Comparison of ENCODE assay signal across 9 cellular contexts in the genomic region with DNA sequence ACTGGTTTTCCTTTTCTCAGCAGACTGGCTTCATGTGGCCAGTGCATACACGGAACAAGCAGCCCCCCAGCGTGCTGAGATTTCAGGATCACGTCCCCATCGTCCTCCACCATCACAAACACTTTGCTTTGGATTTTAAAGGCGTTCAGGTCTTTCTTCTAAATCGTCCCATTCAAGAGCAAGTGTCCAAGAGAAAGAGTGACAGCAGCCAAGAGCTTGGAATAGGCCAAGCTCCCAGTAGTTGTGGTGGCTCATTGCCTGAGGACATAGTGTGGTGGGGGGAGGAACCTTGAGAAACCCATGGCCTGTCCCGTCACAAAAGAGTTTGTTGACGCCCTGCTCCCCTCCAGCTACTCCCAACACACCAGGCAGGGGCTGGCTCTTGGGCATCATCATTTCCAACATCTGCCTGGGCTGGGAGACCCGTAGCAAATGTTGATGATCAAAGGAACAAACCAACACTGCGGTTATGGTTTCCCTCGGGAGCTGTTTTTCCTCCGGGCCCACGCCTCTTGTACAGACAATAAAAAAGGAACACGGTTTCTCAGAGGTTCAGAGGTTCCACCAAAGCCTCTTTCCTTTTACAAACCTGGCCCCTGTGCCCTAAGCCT. TPM values are rescaled to one million over a fixed set of nuclear protein-coding genes. Genes with fewer than 3 reads are reported as not detected.
DNase-seq lines count a peak whose midpoint lies in the region; TF ChIP-seq lines count a peak whose summit lies in the region.
"Had no signal": no experiment of that assay in that cellular context is flagged by ENCODE, and none has a peak within 500 bp of the region (broad histone marks: within the 10 kb centered on the region; RNA-seq: fewer than 3 reads in every experiment).

No MANE protein-coding gene starts in this region.

- no peaks in the 10 kb centered on the region for H3K79me2 ChIP-seq in neural progenitor cell (ENCODE audit: low read depth)

- no peaks in the 10 kb centered on the region for H3K27me3 ChIP-seq in BLaER1
- peaks cover 14% of the 10 kb centered on the region for H3K27me3 ChIP-seq in neural progenitor cell

- H3K9ac ChIP-seq in BLaER1 = peak overlapping the region; percentile 69; the same call in 1 of the 2 replicates
- no peak overlapping the region for H3K9ac ChIP-seq in neural progenitor cell

- peak overlapping the region; percentile 90 for H3K27ac Mint-ChIP-seq in neural progenitor cell

- peaks cover 59% of the 10 kb centered on the region for H3K4me1 ChIP-seq in BLaER1
- H3K4me1 ChIP-seq in neural progenitor cell = peaks cover 7% of the 10 kb centered on the region

- H3K4me3 ChIP-seq in BLaER1 (peak overlapping the region; percentile 61), neural progenitor cell (no peak overlapping the region)

- no peaks in the 10 kb centered on the region for H3K9me3 Mint-ChIP-seq in neural progenitor cell

- peaks cover 22% of the 10 kb centered on the region for H3K4me1 Mint-ChIP-seq in neural progenitor cell

- H3K27ac ChIP-seq in BLaER1 = peak overlapping the region; percentile 79
- peak overlapping the region; percentile 47 for H3K27ac ChIP-seq in cingulate gyrus (ENCODE audit: low read depth, low read length)
- H3K27ac ChIP-seq in neural progenitor cell = no peak overlapping the region

- H3K4me2 ChIP-seq in BLaER1 (peak overlapping the region; percentile 97), neural progenitor cell (no peak overlapping the region)

- peak overlapping the region; percentile 58 for H3K4me3 Mint-ChIP-seq in neural progenitor cell

- H3K36me3 Mint-ChIP-seq in neural progenitor cell = peaks cover 5% of the 10 kb centered on the region

- peaks cover 8% of the 10 kb centered on the region for H3K27me3 Mint-ChIP-seq in neural progenitor cell (ENCODE audit: insufficient read depth, low read depth)

- no peak overlapping the region for H2AFZ ChIP-seq in neural progenitor cell (replicated peaks)

- DNase-seq in M059J (ENCODE audit: low read depth) (peak; percentile 27), neural progenitor cell (ENCODE audit: low spot score) (no peak), HT-29 (ENCODE audit: low spot score) (no peak), amygdala (lab: John Stamatoyannopoulos, UW) (no peak), H4 (ENCODE audit: low spot score) (no peak), NCI-H1105 (lab: John Stamatoyannopoulos, UW) (no peak)

- H3K9me3 ChIP-seq in BLaER1 (no peaks in the 10 kb centered on the region), neural progenitor cell (ENCODE audit: low read depth) (no peaks in the 10 kb centered on the region)
- H3K9me3 ChIP-seq: Caco-2 had no signal

- H3F3A ChIP-seq in neural progenitor cell (ENCODE audit: low read depth) = peaks cover 18% of the 10 kb centered on the region

- peaks cover 44% of the 10 kb centered on the region for H4K20me1 ChIP-seq in BLaER1
- H4K20me1 ChIP-seq in neural progenitor cell (ENCODE audit: low read depth) = peaks cover 15% of the 10 kb centered on the region

- H3K36me3 ChIP-seq in BLaER1 (peaks cover 23% of the 10 kb centered on the region), neural progenitor cell (no peaks in the 10 kb centered on the region)

- no peak for TF ChIP-seq CTCF in neural progenitor cell (IDR thresholded peaks at IDR 0.05)

RNA-seq across cellular contexts. Expression of a gene that starts 20.8 kb away (rescaled TPM):
- total RNA-seq in M059J (2014; rRNA removed; shearing (Covaris generic)) = 82.9 and 102 TPM in 2 replicates
- total RNA-seq in neural progenitor cell (ENCODE audit: low replicate concordance) = 10.1 and 28.7 TPM in 2 replicates
- total RNA-seq in HT-29 (2014; rRNA removed; shearing (Covaris generic)) = 42.2 and 44.0 TPM in 2 replicates
- 34.8 and 47.1 TPM in 2 replicates for total RNA-seq in H4 (2014; rRNA removed; shearing (Covaris generic))

RNA-seq across cellular contexts. Expression of a gene that starts 42.4 kb away (rescaled TPM):
- 224 and 254 TPM in 2 replicates for total RNA-seq in M059J (2014; rRNA removed; shearing (Covaris generic))
- 233 and 407 TPM in 2 replicates for total RNA-seq in neural progenitor cell (ENCODE audit: low replicate concordance)
- not detected in 2 replicates for total RNA-seq in HT-29 (2014; rRNA removed; shearing (Covaris generic))
- total RNA-seq in H4 (2014; rRNA removed; shearing (Covaris generic)) = 44.2 and 54.8 TPM in 2 replicates

RNA-seq across cellular contexts. Expression of a gene that starts 46.8 kb away (rescaled TPM):
- 0.12 and 1.4 TPM in 2 replicates for total RNA-seq in M059J (2014; rRNA removed; shearing (Covaris generic))
- total RNA-seq in neural progenitor cell (ENCODE audit: low replicate concordance) = 1.4 TPM in 2 replicates
- 1.6 TPM in 1 of 2 replicates, not detected in the other for total RNA-seq in HT-29 (2014; rRNA removed; shearing (Covaris generic))
- total RNA-seq in H4 (2014; rRNA removed; shearing (Covaris generic)) = 2.3 and 7.4 TPM in 2 replicates

RNA-seq across cellular contexts. Expression of a gene that starts 53.7 kb away (rescaled TPM):
- 57.7 and 69.5 TPM in 2 replicates for total RNA-seq in M059J (2014; rRNA removed; shearing (Covaris generic))
- 163 and 184 TPM in 2 replicates for total RNA-seq in neural progenitor cell (ENCODE audit: low replicate concordance)
- total RNA-seq in HT-29 (2014; rRNA removed; shearing (Covaris generic)) = 1.9 and 9.4 TPM in 2 replicates
- 63.2 and 68.0 TPM in 2 replicates for total RNA-seq in H4 (2014; rRNA removed; shearing (Covaris generic))

Comparison
In these comparisons a context has a peak if more than half of its experiments do, and no peak if none do; other contexts are left out.
1. RNA of a gene that starts 42.4 kb away (total RNA-seq): 224 to 254 TPM in M059J, 233 to 407 TPM in neural progenitor cell and 44.2 to 54.8 TPM in H4; not detected in HT-29; every median in the first group is over 10 times any median in the second.